Comparison of ENCODE assay signal across 14 cellular contexts in genomic region chr2:129050116-129050515, GRCh38.
"Had no signal": no experiment of that assay in that cellular context is flagged by ENCODE, and none has a peak within 500 bp of the region (broad histone marks: within the 10 kb centered on the region; RNA-seq: fewer than 3 reads in every experiment).

No MANE protein-coding gene starts in this region.

- H3K4me1 Mint-ChIP-seq: activated T-helper 17 cell treated with anti-CD3 and anti-CD28 coated beads, Interleukin-2, amount 50 U/mL, for 72 hours; natural killer cell had no signal

- ATAC-seq: activated T-helper 17 cell treated with anti-CD3 and anti-CD28 coated beads, Interleukin-2, amount 50 U/mL, for 72 hours; natural killer cell; right cardiac atrium had no signal

- H3K36me3 ChIP-seq: cardiac muscle cell had no signal

- H3K4me3 Mint-ChIP-seq: activated naive CD4-positive, alpha-beta T cell treated with anti-CD3 and anti-CD28 coated beads for 36 hours; activated T-helper 17 cell treated with anti-CD3 and anti-CD28 coated beads, Interleukin-2, amount 50 U/mL, for 72 hours; natural killer cell had no signal

- H3K27me3 ChIP-seq: cardiac muscle cell had no signal

- H3K27ac ChIP-seq: cardiac muscle cell, coronary artery had no signal

- H3K36me3 Mint-ChIP-seq: natural killer cell had no signal

- DNase-seq: activated CD4-positive, alpha-beta T cell treated with anti-CD3 and anti-CD28 coated beads for 1 hour; activated naive CD4-positive, alpha-beta T cell treated with anti-CD3 and anti-CD28 coated beads for 36 hours; activated T-cell treated with anti-CD3 and anti-CD28 coated beads for 4 hours; effector CD4-positive, alpha-beta T cell; foreskin melanocyte; head of caudate nucleus; natural killer cell; occipital lobe; right cardiac atrium; small intestine had no signal

- H3K27ac Mint-ChIP-seq: activated naive CD4-positive, alpha-beta T cell treated with anti-CD3 and anti-CD28 coated beads for 36 hours; activated T-helper 17 cell treated with anti-CD3 and anti-CD28 coated beads, Interleukin-2, amount 50 U/mL, for 72 hours; natural killer cell; progenitor cell of endocrine pancreas had no signal

- H3K4me3 ChIP-seq: cardiac muscle cell, coronary artery had no signal

- H3K9me3 Mint-ChIP-seq: activated naive CD4-positive, alpha-beta T cell treated with anti-CD3 and anti-CD28 coated beads for 36 hours; activated T-helper 17 cell treated with anti-CD3 and anti-CD28 coated beads, Interleukin-2, amount 50 U/mL, for 72 hours had no signal
